6 cellular contexts compared by ENCODE assay signal in the genomic region with DNA sequence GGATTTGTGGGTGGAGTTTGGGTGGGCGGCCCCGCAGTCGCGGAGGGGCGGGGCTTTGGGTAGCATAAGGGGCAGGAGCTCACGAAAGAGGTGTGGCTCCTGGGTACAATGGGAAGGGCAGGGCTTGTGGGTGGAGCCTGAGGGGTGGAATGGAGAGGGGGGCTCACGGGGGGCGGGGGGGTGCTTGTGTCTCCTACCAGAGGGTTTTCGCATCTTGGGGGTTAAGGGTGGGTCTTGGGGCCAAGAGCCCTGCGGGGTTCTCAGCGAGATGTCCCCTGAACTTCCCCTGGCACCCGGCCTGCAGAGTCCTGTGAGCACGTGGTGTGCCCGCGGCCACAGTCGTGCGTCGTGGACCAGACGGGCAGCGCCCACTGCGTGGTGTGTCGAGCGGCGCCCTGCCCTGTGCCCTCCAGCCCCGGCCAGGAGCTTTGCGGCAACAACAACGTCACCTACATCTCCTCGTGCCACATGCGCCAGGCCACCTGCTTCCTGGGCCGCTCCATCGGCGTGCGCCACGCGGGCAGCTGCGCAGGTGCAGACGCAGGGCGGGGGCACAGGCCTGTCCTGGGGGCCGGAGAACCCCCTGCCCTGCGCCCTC. TPM values are rescaled to one million over a fixed set of nuclear protein-coding genes. Genes with fewer than 3 reads are reported as not detected.
DNase-seq lines count a peak whose midpoint lies in the region; TF ChIP-seq lines count a peak whose summit lies in the region.

No MANE protein-coding gene starts in this region.

- 75 to 98% methylated on average over 15 to 40 of the region's 40 CpGs for WGBS in GM23248 (ENCODE audit: low coverage in 1 of 2, low lambda C conversion rate in 2 of 2, missing lambda C conversion rate in 2 of 2), 2 experiments

- H3K36me3 ChIP-seq in GM23248 (ENCODE audit: low read depth) (no peaks in the 10 kb centered on the region), uterus (no peaks in the 10 kb centered on the region)

- H3K9me2 ChIP-seq in GM23248 (ENCODE audit: insufficient read depth) = no peaks in the 10 kb centered on the region

- no peaks in the 10 kb centered on the region; the same call in 1 of the 2 replicates for H3F3A ChIP-seq in GM23248 (ENCODE audit: insufficient read depth)

- H3K4me1 ChIP-seq in GM23248 (ENCODE audit: insufficient read depth) (peaks cover 5% of the 10 kb centered on the region; the same call in 1 of the 2 replicates), uterus (peaks cover 0 to 10% of the 10 kb centered on the region in 2 donors)

- H3K4me3 ChIP-seq in GM23248 (peak overlapping the region; percentile 66), uterus (peak overlapping the region; percentile 20 to 68)

- DNase-seq in GM23248 (peak; percentile 96), iPS-NIHi7 (ENCODE audit: extremely low spot score) (peak; percentile 94), uterus (no peak), NCI-H526 (lab: John Stamatoyannopoulos, UW) (no peak), kidney tubule cell (ENCODE audit: low spot score) (no peak)

- peak overlapping the region; percentile 70; the same call in 1 of the 2 replicates for H3K9ac ChIP-seq in GM23248

- H4K20me1 ChIP-seq in GM23248 (ENCODE audit: insufficient read depth) = no peaks in the 10 kb centered on the region

- no peak for TF ChIP-seq POLR2A in uterus (IDR thresholded peaks at IDR 0.05)

- H3K9me3 ChIP-seq in GM23248 (ENCODE audit: low read depth) (no peaks in the 10 kb centered on the region), uterus (no peaks in the 10 kb centered on the region)

- H3K27me3 ChIP-seq in GM23248 (replicated peaks; ENCODE audit: insufficient read depth) (no peaks in the 10 kb centered on the region), uterus (no peaks in the 10 kb centered on the region)

- TF ChIP-seq CTCF in VCaP (conservative IDR thresholded peaks at IDR 0.05) = no peak
- no peak for TF ChIP-seq CTCF in uterus (IDR thresholded peaks at IDR 0.05)

- H3K27ac ChIP-seq in GM23248 = peak overlapping the region; percentile 72
- H3K27ac ChIP-seq in VCaP = peak overlapping the region; percentile 95
- peak overlapping the region; percentile 90 to 92 for H3K27ac ChIP-seq in uterus

- H3K4me2 ChIP-seq in GM23248 (ENCODE audit: unreplicated experiment) = no peak overlapping the region

- intact Hi-C loops in uterus (cut with DNase I; ENCODE audit: low total_unique reads) = no loop called here

- in situ Hi-C loops in GM23248 (cut with MboI) = no loop called here

- peak overlapping the region; percentile 74; the same call in 1 of the 2 replicates for H2AFZ ChIP-seq in GM23248

- H3K79me2 ChIP-seq in GM23248 (ENCODE audit: insufficient read depth) = peaks cover 19% of the 10 kb centered on the region; the same call in 1 of the 2 replicates

RNA-seq across cellular contexts. Expression of gene FSTL3, which starts 4.9 kb away (rescaled TPM):
- 97.3 and 100 TPM in 2 replicates for total RNA-seq in GM23248 (2014; rRNA removed; shearing (Covaris generic))
- polyA plus RNA-seq in GM23248 (2016; fragmentation: Nextera tagmentation; extraction: Ambion mirVana) = 39.2 and 41.4 TPM in 2 replicates
- 10 to 100 TPM; 25.3 to 71.7 (median 37.3) TPM for total RNA-seq in uterus

RNA-seq across cellular contexts. Expression of gene PRSS57, which starts 14.1 kb away (rescaled TPM):
- not detected in 2 replicates for total RNA-seq in GM23248 (2014; rRNA removed; shearing (Covaris generic))
- polyA plus RNA-seq in GM23248 (2016; fragmentation: Nextera tagmentation; extraction: Ambion mirVana) = not detected in 2 replicates
- not detected for total RNA-seq in uterus

RNA-seq across cellular contexts. Expression of gene RNF126, which starts 18.1 kb away (rescaled TPM):
- total RNA-seq in GM23248 (2014; rRNA removed; shearing (Covaris generic)) = 71.3 and 72.4 TPM in 2 replicates
- polyA plus RNA-seq in GM23248 (2016; fragmentation: Nextera tagmentation; extraction: Ambion mirVana) = 52.7 and 58.5 TPM in 2 replicates
- total RNA-seq in uterus = 10 to 100 TPM in 3 of 4 donors, 1 to 10 TPM in 1; 9.5 to 44.3 (median 18.2) TPM

RNA-seq across cellular contexts. Expression of gene PALM, which starts 27.6 kb away (rescaled TPM):
- total RNA-seq in GM23248 (2014; rRNA removed; shearing (Covaris generic)) = 2.5 and 2.7 TPM in 2 replicates
- polyA plus RNA-seq in GM23248 (2016; fragmentation: Nextera tagmentation; extraction: Ambion mirVana) = 0.32 and 0.36 TPM in 2 replicates
- 10 to 100 TPM; 12.6 to 91.0 (median 42.2) TPM for total RNA-seq in uterus

RNA-seq across cellular contexts. Expression of gene FGF22, which starts 41.4 kb away (rescaled TPM):
- 0.13 and 1.2 TPM in 2 replicates for total RNA-seq in GM23248 (2014; rRNA removed; shearing (Covaris generic))
- polyA plus RNA-seq in GM23248 (2016; fragmentation: Nextera tagmentation; extraction: Ambion mirVana) = not detected in 2 replicates
- 1 to 10 TPM in 1 of 4 donors, not detected in 3; 1.4 TPM for total RNA-seq in uterus

Comparison
In these comparisons a context has a peak if more than half of its experiments do, and no peak if none do; other contexts are left out.
1. DNase-seq: peak in GM23248 (single experiment) and iPS-NIHi7 (single experiment); none in uterus (0 of 2), NCI-H526 (0 of 2) and kidney tubule cell (single experiment).
2. Peak in every context shown above with its lines, with median percentiles within 50 percentile points of each other: H3K27ac ChIP-seq.